ENCODE assay signal across 8 cellular contexts in genomic region chr1:151790071-151790939, GRCh38. TPM values are rescaled to one million over a fixed set of nuclear protein-coding genes. Genes with fewer than 3 reads are reported as not detected.
DNase-seq lines count a peak whose midpoint lies in the region; ATAC-seq and TF ChIP-seq lines count a peak whose summit lies in the region.

Gene TDRKH (minus strand): TSS chr1:151790500. CDS start chr1:151783022, 7,478 bp downstream.

- CTCF ChIA-PET in AG04450 (lab: Charles Lee), result interaction anchor here (0.6 to 0.7 kb wide), 2 partner anchors 10 to 56 kb away, joined by 3 read pairs; no protein-coding TSS in a partner anchor

- H3K27me3 ChIP-seq in AG04450 (ENCODE audit: control insufficient read depth, insufficient read depth, low read length), result peaks cover 15% of the 10 kb centered on the region

- TF ChIP-seq CTCF in AG04450 (IDR thresholded peaks at IDR 0.05; ENCODE audit: low read depth, low read length) (peak; percentile 38), WI38 (IDR thresholded peaks at IDR 0.05; ENCODE audit: low read depth, low read length) (no peak; the same call in 1 of the 2 replicates), cardiac fibroblast (IDR thresholded peaks at IDR 0.05; ENCODE audit: low read depth, low read length) (peak; percentile 8)

- peaks cover 6 to 12% (median 8%) of the 10 kb centered on the region in 3 donors for H3K27me3 Mint-ChIP-seq in immature natural killer cell (ENCODE audit: low read depth in 3 of 3)

- H3K9me3 ChIP-seq in AG04450 (ENCODE audit: control insufficient read depth, insufficient read depth, low read length), result no peaks in the 10 kb centered on the region

- H3K36me3 Mint-ChIP-seq in immature natural killer cell, result peaks cover 0 to 5% (median 4%) of the 10 kb centered on the region in 3 donors

- H3K27ac Mint-ChIP-seq in immature natural killer cell, result peak within 1 kb of the TSS; percentile 83 to 94 (median 86)

- H3K27ac ChIP-seq in AG04450 (ENCODE audit: low read depth, low read length), result no peak within 1 kb of the TSS

- peak within 1 kb of the TSS; percentile 73 for H3K4me3 ChIP-seq in AG04450 (ENCODE audit: low read depth, low read length)
- H3K4me3 ChIP-seq in WI38 (ENCODE audit: low read depth, low read length), result peak within 1 kb of the TSS; percentile 62
- peak within 1 kb of the TSS; percentile 61 to 76 for H3K4me3 ChIP-seq in cardiac fibroblast (replicated peaks in 1 of 2; ENCODE audit: low read depth in 2 of 2, low read length in 2 of 2)

- DNase-seq in AG04450 (ENCODE audit: low read depth, low spot score) (peak; percentile 98), NCI-H2196 treated with DMSO at 0.1 percent for 48 hours (lab: John Stamatoyannopoulos, UW; ENCODE audit: unreplicated experiment) (peak; percentile 99), cardiac fibroblast (ENCODE audit: low read depth in 2 of 2) (peak; percentile 99), immature natural killer cell (peak; percentile 98 to 99 (median 98)), smooth muscle cell of the brain vasculature (ENCODE audit: low read depth, low spot score) (peak; percentile 96)

- peak; percentile 92 for ATAC-seq in GM18873 (IDR thresholded peaks at IDR 0.05; ENCODE audit: low FRiP score, unreplicated experiment)
- ATAC-seq in HG03139 (IDR thresholded peaks at IDR 0.05; ENCODE audit: unreplicated experiment), result peak; percentile 95

- peak within 1 kb of the TSS; percentile 95 to 98 (median 97) for H3K4me3 Mint-ChIP-seq in immature natural killer cell

- POLR2A ChIA-PET in AG04450 (lab: Yijun Ruan, JAX), result no interaction called here

- no peaks in the 10 kb centered on the region for H3K9me3 Mint-ChIP-seq in immature natural killer cell

- peaks cover 32 to 35% of the 10 kb centered on the region in 2 donors for H3K4me1 Mint-ChIP-seq in immature natural killer cell

RNA-seq across cellular contexts. Expression of gene TDRKH, which starts in this region (rescaled TPM):
- polyA plus RNA-seq in AG04450 (2011; rRNA removed) (0.91 and 1.0 TPM in 2 replicates), immature natural killer cell (10 to 100 TPM; 12.0 to 16.1 (median 16.0) TPM)
- 0.51 and 1.1 TPM in 2 replicates for polyA minus RNA-seq in AG04450 (2011; rRNA and poly(A)+ RNA removed)
